In genomic region chr6:165986647-165987482, GRCh38 we compare ENCODE assay signal across 9 cellular contexts.
DNase-seq lines count a peak whose midpoint lies in the region; ATAC-seq and TF ChIP-seq lines count a peak whose summit lies in the region.
"Had no signal": no experiment of that assay in that cellular context is flagged by ENCODE, and none has a peak within 500 bp of the region (broad histone marks: within the 10 kb centered on the region; RNA-seq: fewer than 3 reads in every experiment).

No MANE protein-coding gene starts in this region.

- H3K9me2 ChIP-seq in GM23248 (ENCODE audit: insufficient read depth) = no peaks in the 10 kb centered on the region

- 1% methylated on average over 28 to 31 of the region's 31 CpGs for WGBS in GM23248 (ENCODE audit: low coverage in 1 of 2, low lambda C conversion rate in 2 of 2, missing lambda C conversion rate in 2 of 2), 2 experiments
- WGBS in sigmoid colon, 2 donors = 1% methylated on average over 31 of the region's 31 CpGs

- H3F3A ChIP-seq in GM23248 (ENCODE audit: insufficient read depth) = no peaks in the 10 kb centered on the region

- H3K27ac ChIP-seq in GM23248 (no peak overlapping the region), sigmoid colon (peak overlapping the region in 3 of 4 donors; percentile 76 to 87 (median 79))

- no peaks in the 10 kb centered on the region for H3K79me2 ChIP-seq in GM23248 (ENCODE audit: insufficient read depth)

- TF ChIP-seq EP300 in sigmoid colon (IDR thresholded peaks at IDR 0.05) = peak in 1 of 4 donors; percentile 7

- H3K4me1 ChIP-seq in GM23248 (ENCODE audit: insufficient read depth) (no peaks in the 10 kb centered on the region; the same call in 1 of the 2 replicates), adipocyte (ENCODE audit: control insufficient read depth, insufficient read depth, low read length) (peaks cover 9% of the 10 kb centered on the region), sigmoid colon (peaks cover 0 to 28% (median 23%) of the 10 kb centered on the region in 4 donors)

- H3K4me2 ChIP-seq in GM23248 (ENCODE audit: unreplicated experiment) = peak overlapping the region; percentile 84

- intact Hi-C loops in left ventricle myocardium superior (cut with micrococcal nuclease) (no loop called here), sigmoid colon (cut with DNase I) (loop anchor here (2.0 to 5.0 kb wide), 2 partner anchors 100 to 112 kb away; no protein-coding TSS in a partner anchor)

- peak; percentile 50 for DNase-seq in GM23248
- no peak for DNase-seq in adipocyte (ENCODE audit: low read depth)
- DNase-seq in left ventricle myocardium superior = peak; percentile 56
- DNase-seq in sigmoid colon = peak; percentile 81
- DNase-seq in medulla oblongata (ENCODE audit: extremely low spot score) = no peak
- no peak for DNase-seq in NCI-H1930 (lab: John Stamatoyannopoulos, UW)
- no peak for DNase-seq in NCI-H1092 (lab: John Stamatoyannopoulos, UW)
- DNase-seq: NCI-H1436 had no signal

- H3K36me3 ChIP-seq in GM23248 (ENCODE audit: low read depth) = no peaks in the 10 kb centered on the region
- H3K36me3 ChIP-seq in adipocyte (ENCODE audit: control insufficient read depth, insufficient read depth, low read length, severe bottlenecking) = no peaks in the 10 kb centered on the region
- no peaks in the 10 kb centered on the region for H3K36me3 ChIP-seq in sigmoid colon

- in situ Hi-C loops in GM23248 (cut with MboI) = no loop called here

- TF ChIP-seq POLR2A in sigmoid colon (IDR thresholded peaks at IDR 0.05) = no peak

- H3K9ac ChIP-seq in GM23248 (peak overlapping the region; percentile 57), adipocyte (ENCODE audit: low read length) (no peak overlapping the region)

- H3K9me3 ChIP-seq in GM23248 (ENCODE audit: low read depth) = no peaks in the 10 kb centered on the region
- H3K9me3 ChIP-seq in adipocyte (ENCODE audit: control insufficient read depth, low read length) = peaks cover 3% of the 10 kb centered on the region
- H3K9me3 ChIP-seq in sigmoid colon = no peaks in the 10 kb centered on the region

- peak overlapping the region; percentile 73 for H2AFZ ChIP-seq in GM23248

- H4K20me1 ChIP-seq in GM23248 (ENCODE audit: insufficient read depth) = no peaks in the 10 kb centered on the region

- ATAC-seq in left ventricle myocardium superior = peak; percentile 29
- ATAC-seq in HG02588 (IDR thresholded peaks at IDR 0.05; ENCODE audit: unreplicated experiment) = no peak

- no peak for TF ChIP-seq CTCF in sigmoid colon (IDR thresholded peaks at IDR 0.05)

- peak overlapping the region; percentile 72 for H3K4me3 ChIP-seq in GM23248
- H3K4me3 ChIP-seq in adipocyte (ENCODE audit: low read length) = peak overlapping the region; percentile 78
- H3K4me3 ChIP-seq in sigmoid colon = peak overlapping the region; percentile 50 to 66 (median 55)

- H3K27me3 ChIP-seq in GM23248 (replicated peaks; ENCODE audit: insufficient read depth) (peaks cover 12% of the 10 kb centered on the region), adipocyte (replicated peaks; ENCODE audit: control insufficient read depth, insufficient read depth, low read length) (peaks cover 37% of the 10 kb centered on the region), sigmoid colon (peaks cover 0 to 19% (median 0%) of the 10 kb centered on the region in 3 donors)

Comparison
In these comparisons a context has a peak if more than half of its experiments do, and no peak if none do; other contexts are left out.
1. DNase-seq: peak in GM23248 (single experiment), left ventricle myocardium superior (single experiment) and sigmoid colon (single experiment); none in adipocyte (single experiment), medulla oblongata (single experiment), NCI-H1930 (0 of 2) and NCI-H1092 (single experiment).
2. Peak in every context shown above with its lines, with median percentiles within 50 percentile points of each other: H3K4me3 ChIP-seq.